ENCODE assay signal across 7 cellular contexts in the genomic region with DNA sequence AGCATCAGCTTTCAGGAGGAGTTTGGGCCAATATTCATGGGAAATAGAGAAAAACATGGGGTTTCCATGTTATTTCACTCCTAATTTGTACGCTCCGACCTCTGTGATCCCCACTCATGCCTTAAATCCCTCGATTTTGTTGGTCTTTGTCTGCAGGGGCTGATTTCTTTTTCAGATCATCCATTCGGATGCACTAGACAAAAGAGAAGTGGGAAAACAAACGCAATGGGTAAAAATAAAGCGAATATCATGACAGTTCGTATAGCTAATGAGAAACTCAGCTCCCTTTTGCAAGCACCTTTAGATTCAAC. TPM values are rescaled to one million over a fixed set of nuclear protein-coding genes. Genes with fewer than 3 reads are reported as not detected.
DNase-seq lines count a peak whose midpoint lies in the region; ATAC-seq and TF ChIP-seq lines count a peak whose summit lies in the region.

No MANE protein-coding gene starts in this region.

- DNase-seq in GM23338 (ENCODE audit: low spot score): no peak
- DNase-seq in T-helper 17 cell: no peak
- no peak for DNase-seq in right cardiac atrium
- DNase-seq in effector CD4-positive, alpha-beta T cell: no peak
- DNase-seq in NCI-H82 treated with DMSO at 0.1 percent for 48 hours (lab: John Stamatoyannopoulos, UW; ENCODE audit: unreplicated experiment): no peak

- H3K36me3 Mint-ChIP-seq in GM23338 (ENCODE audit: low read depth) (peaks cover 18% of the 10 kb centered on the region; the same call in 2 of the 3 replicates), T-helper 17 cell (ENCODE audit: low read depth) (no peaks in the 10 kb centered on the region)

- ATAC-seq in GM23338 (no peak), T-helper 17 cell (no peak), right cardiac atrium (no peak), GM18858 (IDR thresholded peaks at IDR 0.05; ENCODE audit: unreplicated experiment) (no peak)

- no peaks in the 10 kb centered on the region for H3K9me3 Mint-ChIP-seq in GM23338

- H3K4me3 Mint-ChIP-seq in GM23338 (peak overlapping the region; percentile 90), T-helper 17 cell (peak overlapping the region; percentile 95)

- peak overlapping the region; percentile 63 for H3K4me3 ChIP-seq in GM23338
- peak overlapping the region; percentile 85 for H3K4me3 ChIP-seq in right cardiac atrium (ENCODE audit: low read length)
- peak overlapping the region; percentile 57 to 93 (median 76) for H3K4me3 ChIP-seq in skin epidermis

- peak overlapping the region; percentile 85 for H3K27ac ChIP-seq in GM23338 (ENCODE audit: low read depth)
- H3K27ac ChIP-seq in right cardiac atrium (ENCODE audit: low read length): no peak overlapping the region
- peak overlapping the region in 2 of 21 experiments; percentile 75 to 81 for H3K27ac ChIP-seq in skin epidermis

- H2AFZ ChIP-seq in GM23338: peak overlapping the region; percentile 57; the same call in 1 of the 2 replicates

- no peaks in the 10 kb centered on the region for H3K9me2 ChIP-seq in GM23338 (ENCODE audit: insufficient read depth)

- no peaks in the 10 kb centered on the region; the same call in 1 of the 2 replicates for H3K36me3 ChIP-seq in GM23338 (ENCODE audit: insufficient read depth)

- peak overlapping the region; percentile 75 for H3K4me2 ChIP-seq in GM23338

- H3K27me3 ChIP-seq in GM23338 (ENCODE audit: insufficient read depth): no peaks in the 10 kb centered on the region
- no peaks in the 10 kb centered on the region for H3K27me3 ChIP-seq in right cardiac atrium (ENCODE audit: control insufficient read depth, insufficient read depth)

- peaks cover 16% of the 10 kb centered on the region for H3K4me1 Mint-ChIP-seq in GM23338
- peaks cover 7% of the 10 kb centered on the region for H3K4me1 Mint-ChIP-seq in T-helper 17 cell

- peaks cover 14% of the 10 kb centered on the region for H3K79me2 ChIP-seq in GM23338 (replicated peaks; ENCODE audit: insufficient read depth)

- H3K4me1 ChIP-seq in GM23338 (ENCODE audit: insufficient read depth) (0 out of 2 replicates have a peak, but pooled peaks cover 5% of the 10 kb centered on the region), right cardiac atrium (ENCODE audit: control insufficient read depth, insufficient read depth, low read length) (no peaks in the 10 kb centered on the region)

- H3F3A ChIP-seq in GM23338 (replicated peaks; ENCODE audit: low read depth): no peaks in the 10 kb centered on the region

- no peaks in the 10 kb centered on the region; the same call in 1 of the 2 replicates for H4K20me1 ChIP-seq in GM23338 (replicated peaks; ENCODE audit: insufficient read depth)

- peak overlapping the region; percentile 90 for H3K27ac Mint-ChIP-seq in GM23338
- H3K27ac Mint-ChIP-seq in T-helper 17 cell: peak overlapping the region; percentile 60

- intact Hi-C loops in right cardiac atrium (cut with DNase I): no loop called here

- WGBS in right cardiac atrium: 5% methylated on average over 7 of the region's 7 CpGs

- no peak for TF ChIP-seq CTCF in GM23338 (conservative IDR thresholded peaks at IDR 0.05; ENCODE audit: low read depth in 2 of 2)

- H3K9me3 ChIP-seq in T-helper 17 cell (ENCODE audit: control insufficient read depth, low read length, poor library complexity, severe bottlenecking) (no peaks in the 10 kb centered on the region), right cardiac atrium (ENCODE audit: control insufficient read depth, low read length) (no peaks in the 10 kb centered on the region)

- H3K27me3 Mint-ChIP-seq in GM23338 (ENCODE audit: insufficient read depth, low read depth, poor library complexity) (peaks cover 4% of the 10 kb centered on the region), T-helper 17 cell (no peaks in the 10 kb centered on the region)

TF ChIP-seq in GM23338, 12 proteins besides CTCF, POLR2A, EP300 and RAD21 (continues in another document):
- TF ChIP-seq EZH2 (IDR thresholded peaks at IDR 0.05; ENCODE audit: low read depth, unreplicated experiment) (no peak), ZNF331 (CRISPR knock-in tag; IDR thresholded peaks at IDR 0.05; ENCODE audit: low read depth) (no peak), POLR2AphosphoS5 (IDR thresholded peaks at IDR 0.05; ENCODE audit: low read depth) (no peak), JUNB (IDR thresholded peaks at IDR 0.05; ENCODE audit: unreplicated experiment) (no peak), CREB1 (CRISPR knock-in tag; IDR thresholded peaks at IDR 0.05; ENCODE audit: low read depth) (no peak), NANOG (IDR thresholded peaks at IDR 0.05; ENCODE audit: borderline replicate concordance) (no peak), ETS1 (IDR thresholded peaks at IDR 0.05) (no peak), EZH2phosphoT487 (IDR thresholded peaks at IDR 0.05; ENCODE audit: unreplicated experiment) (no peak), ZNF114 (CRISPR knock-in tag; IDR thresholded peaks at IDR 0.05) (no peak), STAT1 (IDR thresholded peaks at IDR 0.05; ENCODE audit: unreplicated experiment) (no peak)
- TF ChIP-seq, protein P1, sequence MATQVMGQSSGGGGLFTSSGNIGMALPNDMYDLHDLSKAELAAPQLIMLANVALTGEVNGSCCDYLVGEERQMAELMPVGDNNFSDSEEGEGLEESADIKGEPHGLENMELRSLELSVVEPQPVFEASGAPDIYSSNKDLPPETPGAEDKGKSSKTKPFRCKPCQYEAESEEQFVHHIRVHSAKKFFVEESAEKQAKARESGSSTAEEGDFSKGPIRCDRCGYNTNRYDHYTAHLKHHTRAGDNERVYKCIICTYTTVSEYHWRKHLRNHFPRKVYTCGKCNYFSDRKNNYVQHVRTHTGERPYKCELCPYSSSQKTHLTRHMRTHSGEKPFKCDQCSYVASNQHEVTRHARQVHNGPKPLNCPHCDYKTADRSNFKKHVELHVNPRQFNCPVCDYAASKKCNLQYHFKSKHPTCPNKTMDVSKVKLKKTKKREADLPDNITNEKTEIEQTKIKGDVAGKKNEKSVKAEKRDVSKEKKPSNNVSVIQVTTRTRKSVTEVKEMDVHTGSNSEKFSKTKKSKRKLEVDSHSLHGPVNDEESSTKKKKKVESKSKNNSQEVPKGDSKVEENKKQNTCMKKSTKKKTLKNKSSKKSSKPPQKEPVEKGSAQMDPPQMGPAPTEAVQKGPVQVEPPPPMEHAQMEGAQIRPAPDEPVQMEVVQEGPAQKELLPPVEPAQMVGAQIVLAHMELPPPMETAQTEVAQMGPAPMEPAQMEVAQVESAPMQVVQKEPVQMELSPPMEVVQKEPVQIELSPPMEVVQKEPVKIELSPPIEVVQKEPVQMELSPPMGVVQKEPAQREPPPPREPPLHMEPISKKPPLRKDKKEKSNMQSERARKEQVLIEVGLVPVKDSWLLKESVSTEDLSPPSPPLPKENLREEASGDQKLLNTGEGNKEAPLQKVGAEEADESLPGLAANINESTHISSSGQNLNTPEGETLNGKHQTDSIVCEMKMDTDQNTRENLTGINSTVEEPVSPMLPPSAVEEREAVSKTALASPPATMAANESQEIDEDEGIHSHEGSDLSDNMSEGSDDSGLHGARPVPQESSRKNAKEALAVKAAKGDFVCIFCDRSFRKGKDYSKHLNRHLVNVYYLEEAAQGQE (IDR thresholded peaks at IDR 0.05; ENCODE audit: unreplicated experiment): no peak

RNA-seq across cellular contexts. Expression of gene PABIR2, which starts 0.3 kb away (rescaled TPM):
- 25.7 and 37.7 TPM in 2 replicates for total RNA-seq in GM23338 (2014; rRNA removed; shearing (Covaris generic))
- polyA plus RNA-seq in GM23338 (2016; fragmentation: Nextera tagmentation; extraction: Ambion mirVana) (15.2 and 16.2 TPM in 2 replicates), right cardiac atrium (11.1 TPM)
- total RNA-seq in T-helper 17 cell (10 to 100 TPM; 36.3 to 41.6 TPM), right cardiac atrium (10 to 100 TPM; 12.7 to 15.5 (median 13.7) TPM)
